Comparison of ENCODE assay signal across 18 cellular contexts in genomic region chr22:17077255-17077654, GRCh38. TPM values are rescaled to one million over a fixed set of nuclear protein-coding genes. Genes with fewer than 3 reads are reported as not detected.
DNase-seq lines count a peak whose midpoint lies in the region; ATAC-seq and FAIRE-seq lines count a peak whose summit lies in the region.
"Had no signal": no experiment of that assay in that cellular context is flagged by ENCODE, and none has a peak within 500 bp of the region (broad histone marks: within the 10 kb centered on the region; RNA-seq: fewer than 3 reads in every experiment).

No MANE protein-coding gene starts in this region.

- DNase-seq in EL (peak; percentile 81), RCC 7860 (ENCODE audit: low spot score) (peak; percentile 79), ecto neural progenitor cell (ENCODE audit: low spot score) (peak; percentile 5), renal cortical epithelial cell (ENCODE audit: low read depth) (peak; percentile 60), NK-92 (lab: John Stamatoyannopoulos, UW; ENCODE audit: unreplicated experiment) (no peak), Right ventricle myocardium superior (no peak), neuronal stem cell (ENCODE audit: low spot score) (no peak)
- DNase-seq: activated naive CD4-positive, alpha-beta T cell treated with anti-CD3 and anti-CD28 coated beads for 36 hours; cerebellar nuclear complex; COR-L47; left ventricle myocardium inferior; naive B cell; NCI-H187; NCI-H510A; stimulated activated CD4-positive, alpha-beta T cell treated with anti-CD3 and anti-CD28 coated beads, Interleukin-12 subunit alpha, Interleukin-12 subunit beta, amount 100 ng/mL, for 4 hours had no signal

- no peak overlapping the region for H3K27ac ChIP-seq in neuronal stem cell (replicated peaks; ENCODE audit: low read length)
- H3K27ac ChIP-seq: epithelial cell of prostate, left ventricle myocardium inferior, prostate gland, VCaP had no signal

- H2BK5ac ChIP-seq in neuronal stem cell (ENCODE audit: low read length) = no peak overlapping the region

- no peak overlapping the region for H2BK12ac ChIP-seq in neuronal stem cell (ENCODE audit: low read length)

- no peaks in the 10 kb centered on the region for H3K4me1 ChIP-seq in neuronal stem cell (ENCODE audit: control insufficient read depth in 2 of 2, insufficient read depth in 1 of 2, low read depth in 1 of 2, low read length in 2 of 2)
- H3K4me1 ChIP-seq: left ventricle myocardium inferior, prostate gland had no signal

- peak; percentile 84 for FAIRE-seq in RCC 7860 (lab: Jason Lieb, UNC)

- H3K4me3 ChIP-seq in neuronal stem cell (ENCODE audit: low read length in 2 of 2) = no peak overlapping the region
- H3K4me3 ChIP-seq: left ventricle myocardium inferior, prostate gland had no signal

- no peaks in the 10 kb centered on the region for H3K36me3 ChIP-seq in neuronal stem cell (replicated peaks in 1 of 2; ENCODE audit: control insufficient read depth in 2 of 2, insufficient read depth in 2 of 2, low read length in 2 of 2)
- H3K36me3 ChIP-seq: left ventricle myocardium inferior, prostate gland had no signal

- intact Hi-C loops in Right ventricle myocardium superior (cut with DNase I) = no loop called here

- no peaks in the 10 kb centered on the region for H3K79me1 ChIP-seq in neuronal stem cell (ENCODE audit: low read depth, low read length)

- no peak overlapping the region for H3K4ac ChIP-seq in neuronal stem cell (ENCODE audit: low read length)

- no peak overlapping the region for H4K8ac ChIP-seq in neuronal stem cell (ENCODE audit: low read depth, low read length)

- no peak overlapping the region for H3K9ac ChIP-seq in neuronal stem cell (ENCODE audit: low read depth, low read length, poor library complexity)

- H4K91ac ChIP-seq in neuronal stem cell (ENCODE audit: low read depth, low read length, poor library complexity) = no peak overlapping the region

- H3K18ac ChIP-seq in neuronal stem cell (ENCODE audit: low read length) = no peak overlapping the region

- no peak overlapping the region for H2BK120ac ChIP-seq in neuronal stem cell (ENCODE audit: low read depth, low read length)

- H2AK5ac ChIP-seq in neuronal stem cell (ENCODE audit: low read depth, low read length) = no peak overlapping the region

- H2BK15ac ChIP-seq in neuronal stem cell (ENCODE audit: low read length) = no peak overlapping the region

- no peaks in the 10 kb centered on the region for H3K9me3 ChIP-seq in neuronal stem cell (replicated peaks in 1 of 2; ENCODE audit: control insufficient read depth in 2 of 2, insufficient read depth in 1 of 2, low read depth in 1 of 2, low read length in 2 of 2)
- H3K9me3 ChIP-seq: prostate gland had no signal

- H2AFZ ChIP-seq in neuronal stem cell (ENCODE audit: low read length) = no peak overlapping the region

- H3K27me3 ChIP-seq in neuronal stem cell (ENCODE audit: control insufficient read depth in 3 of 3, insufficient read depth in 3 of 3, low read depth in 1 of 3, low read length in 3 of 3) = peaks cover 0 to 9% (median 0%) of the 10 kb centered on the region in 3 experiments

- no peak overlapping the region for H3K23ac ChIP-seq in neuronal stem cell (ENCODE audit: low read depth, low read length, poor library complexity)

- no peak for ATAC-seq in Right ventricle myocardium superior (ENCODE audit: poor library complexity)

- no peak overlapping the region for H3K4me2 ChIP-seq in neuronal stem cell (ENCODE audit: insufficient read depth, low read length, poor library complexity, severe bottlenecking)

- no peak overlapping the region for H3K14ac ChIP-seq in neuronal stem cell (ENCODE audit: low read length)

RNA-seq across cellular contexts. Expression of gene IL17RA, which starts 7.5 kb away (rescaled TPM):
- total RNA-seq in renal cortical epithelial cell = 5.4 and 17.1 TPM in 2 replicates
- 7.5 TPM for total RNA-seq in Right ventricle myocardium superior
- polyA plus RNA-seq in neuronal stem cell (2013, experiment 1 of 2) = 2.8 TPM
- polyA plus RNA-seq in neuronal stem cell (2013, experiment 2 of 2) = 2.5 TPM

RNA-seq across cellular contexts. Expression of gene TMEM121B, which starts 43.9 kb away (rescaled TPM):
- total RNA-seq in renal cortical epithelial cell (0.10 TPM in 1 of 2 replicates, not detected in the other), Right ventricle myocardium superior (1.9 TPM)
- 2.6 TPM for polyA plus RNA-seq in neuronal stem cell (2013, experiment 1 of 2)
- polyA plus RNA-seq in neuronal stem cell (2013, experiment 2 of 2) = 2.7 TPM

Comparison
In these comparisons a context has a peak if more than half of its experiments do, and no peak if none do; other contexts are left out.
1. DNase-seq: peak in EL (single experiment), RCC 7860 (single experiment), ecto neural progenitor cell (single experiment) and renal cortical epithelial cell (single experiment); none in NK-92 (single experiment), Right ventricle myocardium superior (single experiment) and neuronal stem cell (single experiment).